7 cellular contexts compared by ENCODE assay signal in the genomic region with DNA sequence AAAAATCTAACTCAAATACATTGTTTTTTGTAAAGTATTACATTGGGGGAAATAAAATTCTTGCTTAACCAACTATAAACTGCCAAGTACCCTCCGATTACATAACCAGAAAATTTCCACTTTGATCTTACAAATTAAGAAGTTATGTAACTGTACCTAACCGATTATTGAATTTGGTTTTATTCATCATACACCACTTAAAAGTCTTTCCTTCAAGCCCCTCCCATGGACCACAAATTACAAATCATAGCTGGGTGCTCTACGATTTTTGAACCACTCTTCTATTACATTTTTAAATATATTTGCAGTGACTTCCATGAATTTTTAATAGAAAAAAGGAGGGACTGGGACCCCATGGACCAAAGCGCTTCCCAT. TPM values are rescaled to one million over a fixed set of nuclear protein-coding genes. Genes with fewer than 3 reads are reported as not detected.
A peak's percentile ranks its signal among the peaks of the same experiment; 100 is the strongest.
DNase-seq lines count a peak whose midpoint lies in the region; ATAC-seq and FAIRE-seq lines count a peak whose summit lies in the region.

No MANE protein-coding gene starts in this region.

- H3K4me3 ChIP-seq in esophagus (ENCODE audit: low read depth in 1 of 2, low read length in 2 of 2), result peak overlapping the region; percentile 78 to 83

- no peaks in the 10 kb centered on the region for H3K36me3 ChIP-seq in esophagus (ENCODE audit: control insufficient read depth in 2 of 2, insufficient read depth in 2 of 2, low read length in 1 of 2)

- no peaks in the 10 kb centered on the region for H3K27me3 ChIP-seq in esophagus (ENCODE audit: control insufficient read depth in 1 of 2, insufficient read depth in 2 of 2, low read length in 2 of 2)

- peak overlapping the region; percentile 87 to 98 for H3K27ac ChIP-seq in esophagus (ENCODE audit: low read depth in 2 of 2, low read length in 1 of 2)

- intact Hi-C loops in sciatic nerve (cut with DNase I), result no loop called here

- DNase-seq in RPMI7951 (ENCODE audit: low read depth) (peak; percentile 10), sciatic nerve (ENCODE audit: low spot score) (no peak), DMS114 treated with DMSO at 0.1 percent for 48 hours (lab: John Stamatoyannopoulos, UW; ENCODE audit: unreplicated experiment) (no peak), GM19239 (ENCODE audit: insufficient read length, low spot score) (no peak)
- no peak for DNase-seq in activated CD4-positive, CD25-positive, alpha-beta regulatory T cell (lab: John Stamatoyannopoulos, UW)

- no peaks in the 10 kb centered on the region for H3K4me1 ChIP-seq in esophagus (ENCODE audit: control insufficient read depth in 2 of 2, insufficient read depth in 2 of 2, low read length in 1 of 2)

- ATAC-seq in GM19395 (IDR thresholded peaks at IDR 0.05; ENCODE audit: unreplicated experiment) (peak; percentile 1), sciatic nerve (peak; percentile 29)

- no peak for FAIRE-seq in GM19239 (lab: Jason Lieb, UNC)

- no peaks in the 10 kb centered on the region for H3K9me3 ChIP-seq in esophagus (ENCODE audit: control insufficient read depth in 2 of 2, insufficient read depth in 1 of 2, low read depth in 1 of 2, low read length in 1 of 2)

- 10% methylated on average over 4 of the region's 4 CpGs for WGBS in esophagus, 2 donors

RNA-seq across cellular contexts. Expression of gene ZNF680, which starts 0.6 kb away (rescaled TPM):
- total RNA-seq in RPMI7951 (2014; rRNA removed; shearing (Covaris generic)), result 18.4 and 20.2 TPM in 2 replicates
- 1 to 10 TPM; 2.1 to 5.3 TPM for polyA plus RNA-seq in esophagus
- total RNA-seq in sciatic nerve, result 29.6 TPM
